8 cellular contexts compared by ENCODE assay signal in genomic region chr3:152466784-152467183, GRCh38.
A peak's percentile ranks its signal among the peaks of the same experiment; 100 is the strongest.
DNase-seq lines count a peak whose midpoint lies in the region; ATAC-seq, FAIRE-seq and TF ChIP-seq lines count a peak whose summit lies in the region.

No MANE protein-coding gene starts in this region.

- peak; percentile 77 for TF ChIP-seq CTCF in 22Rv1 (IDR thresholded peaks at IDR 0.05)
- peak; percentile 40 for TF ChIP-seq CTCF in GM10248 (IDR thresholded peaks at IDR 0.05; ENCODE audit: control extremely low read depth, extremely low read depth, low read depth, missing control alignments)
- TF ChIP-seq CTCF in IMR-90 (conservative IDR thresholded peaks at IDR 0.05; ENCODE audit: low read depth, low read length): peak; percentile 55
- peak; percentile 22 for TF ChIP-seq CTCF in kidney (IDR thresholded peaks at IDR 0.05; ENCODE audit: borderline replicate concordance, extremely low read depth, insufficient read depth)

- H3K18ac ChIP-seq in IMR-90 (ENCODE audit: low read depth, low read length): no peak overlapping the region

- no peak overlapping the region for H2AK9ac ChIP-seq in IMR-90 (replicated peaks; ENCODE audit: low read depth, low read length, poor library complexity)

- H3K27ac ChIP-seq in 22Rv1 (no peak overlapping the region), IMR-90 (ENCODE audit: insufficient read depth, low read length) (no peak overlapping the region), kidney (ENCODE audit: low read depth in 2 of 2, low read length in 2 of 2) (no peak overlapping the region), aorta (ENCODE audit: low read depth in 1 of 2, low read length in 2 of 2) (no peak overlapping the region)

- H2AFZ ChIP-seq in IMR-90 (replicated peaks; ENCODE audit: low read length, poor library complexity): no peak overlapping the region

- H4K20me1 ChIP-seq in IMR-90 (ENCODE audit: insufficient read depth, low read length): no peaks in the 10 kb centered on the region; the same call in 1 of the 2 replicates

- H3K27ac Mint-ChIP-seq in activated naive CD8-positive, alpha-beta T cell treated with anti-CD3 and anti-CD28 coated beads, Interleukin-2, amount 50 U/mL, for 24 hours: peak overlapping the region; percentile 49

- H3K4me3 ChIP-seq in IMR-90 (ENCODE audit: insufficient read depth, low read depth, low read length) (no peak overlapping the region), kidney (ENCODE audit: low read length in 2 of 2) (no peak overlapping the region), aorta (ENCODE audit: low read length in 2 of 2) (no peak overlapping the region)

- peak; percentile 21; the same call in 1 of the 2 replicates for TF ChIP-seq RAD21 in IMR-90 (IDR thresholded peaks at IDR 0.05; ENCODE audit: low read length)

- H3K14ac ChIP-seq in IMR-90 (replicated peaks; ENCODE audit: low read depth, low read length): no peak overlapping the region

- H3K9ac ChIP-seq in IMR-90 (ENCODE audit: low read depth, low read length) (no peak overlapping the region), kidney (ENCODE audit: low read length in 2 of 2) (no peak overlapping the region)

- H3K9me3 ChIP-seq in IMR-90 (ENCODE audit: control insufficient read depth, insufficient read depth, low read length) (no peaks in the 10 kb centered on the region), kidney (ENCODE audit: control insufficient read depth in 1 of 2, low read length in 2 of 2) (no peaks in the 10 kb centered on the region), aorta (ENCODE audit: control insufficient read depth, low read length) (no peaks in the 10 kb centered on the region)

- H3K56ac ChIP-seq in IMR-90 (ENCODE audit: extremely low read depth, insufficient read depth, low read length): no peak overlapping the region

- peaks cover 13% of the 10 kb centered on the region for H3K4me1 Mint-ChIP-seq in activated naive CD8-positive, alpha-beta T cell treated with anti-CD3 and anti-CD28 coated beads, Interleukin-2, amount 50 U/mL, for 24 hours

- peak overlapping the region; percentile 37 for H2BK5ac ChIP-seq in IMR-90 (ENCODE audit: low read depth, low read length, poor library complexity, severe bottlenecking)

- H3K4ac ChIP-seq in IMR-90 (ENCODE audit: low read depth, low read length): no peak overlapping the region

- H3K36me3 ChIP-seq in IMR-90 (ENCODE audit: control insufficient read depth, insufficient read depth, low read length): peaks cover 12% of the 10 kb centered on the region
- H3K36me3 ChIP-seq in kidney (ENCODE audit: control insufficient read depth in 1 of 2, insufficient read depth in 2 of 2, low read length in 2 of 2): peaks cover 8 to 9% of the 10 kb centered on the region in 2 donors
- H3K36me3 ChIP-seq in aorta (ENCODE audit: control insufficient read depth in 1 of 2, insufficient read depth in 2 of 2, low read length in 1 of 2): no peaks in the 10 kb centered on the region

- H2BK20ac ChIP-seq in IMR-90 (ENCODE audit: low read depth, low read length): no peak overlapping the region

- WGBS in IMR-90 (ENCODE audit: extremely low coverage in 2 of 2, insufficient read length in 1 of 2), 2 experiments: no CpG with 5 or more reads among the region's 7 CpGs
- 59 to 61% methylated on average over 7 of the region's 7 CpGs for WGBS in aorta, 2 donors

- H3K4me1 ChIP-seq in IMR-90 (ENCODE audit: control insufficient read depth, insufficient read depth, low read length): no peaks in the 10 kb centered on the region; the same call in 1 of the 2 replicates
- no peaks in the 10 kb centered on the region for H3K4me1 ChIP-seq in kidney (ENCODE audit: control insufficient read depth in 1 of 2, insufficient read depth in 1 of 2, low read depth in 1 of 2, low read length in 2 of 2)
- peaks cover 0 to 1% of the 10 kb centered on the region in 2 donors for H3K4me1 ChIP-seq in aorta (ENCODE audit: control insufficient read depth in 1 of 2, insufficient read depth in 2 of 2, low read length in 2 of 2)

- H3K27me3 ChIP-seq in IMR-90 (ENCODE audit: control insufficient read depth, insufficient read depth, low read length) (no peaks in the 10 kb centered on the region), aorta (ENCODE audit: control insufficient read depth in 1 of 2, insufficient read depth in 2 of 2, low read length in 1 of 2) (no peaks in the 10 kb centered on the region)

- no peak overlapping the region for H3K23ac ChIP-seq in IMR-90 (ENCODE audit: low read depth, low read length)

- FAIRE-seq in kidney (lab: Jason Lieb, UNC): no peak

- intact Hi-C loops in IMR-90 (cut with micrococcal nuclease) (no loop called here), kidney (cut with DNase I) (no loop called here), aorta (cut with DNase I) (no loop called here)

- no peak overlapping the region for H2BK120ac ChIP-seq in IMR-90 (ENCODE audit: low read depth, low read length)

- TF ChIP-seq POLR2A in IMR-90 (IDR thresholded peaks at IDR 0.05; ENCODE audit: low read depth, low read length): no peak

- no peak overlapping the region for H3K4me3 Mint-ChIP-seq in activated naive CD8-positive, alpha-beta T cell treated with anti-CD3 and anti-CD28 coated beads, Interleukin-2, amount 50 U/mL, for 24 hours

- no peaks in the 10 kb centered on the region for H3K27me3 Mint-ChIP-seq in activated naive CD8-positive, alpha-beta T cell treated with anti-CD3 and anti-CD28 coated beads, Interleukin-2, amount 50 U/mL, for 24 hours

- H4K5ac ChIP-seq in IMR-90 (ENCODE audit: low read depth, low read length): no peak overlapping the region

- no peak overlapping the region for H4K91ac ChIP-seq in IMR-90 (ENCODE audit: insufficient read depth, low read depth, low read length)

- peaks cover 21% of the 10 kb centered on the region for H3K36me3 Mint-ChIP-seq in activated naive CD8-positive, alpha-beta T cell treated with anti-CD3 and anti-CD28 coated beads, Interleukin-2, amount 50 U/mL, for 24 hours (ENCODE audit: low read depth)

- in situ Hi-C loops in IMR-90 (cut with MboI; ENCODE audit: low sequenced_read_pairs): no loop called here

- H3K9me1 ChIP-seq in IMR-90 (ENCODE audit: insufficient read depth, low read length): no peaks in the 10 kb centered on the region

- DNase-seq in GM10248 (ENCODE audit: extremely low spot score) (no peak), IMR-90 (peak; percentile 74), kidney (no peak), aorta (no peak), islet precursor cell (no peak)
- DNase-seq in activated naive CD8-positive, alpha-beta T cell treated with anti-CD3 and anti-CD28 coated beads, Interleukin-2, amount 50 U/mL, for 24 hours: no peak

- H2BK15ac ChIP-seq in IMR-90 (ENCODE audit: low read depth, low read length): no peak overlapping the region

- dilution Hi-C loops in IMR-90 (cut with HindIII; ENCODE audit: low sequenced_read_pairs, unreplicated experiment): no loop called here

- no TSS peak for BruUV-seq in IMR-90 (replicated peaks; lab: Mats Ljungman, UMichigan)

- H2AK5ac ChIP-seq in IMR-90 (ENCODE audit: low read depth, low read length): no peak overlapping the region

- no peak overlapping the region for H4K8ac ChIP-seq in IMR-90 (ENCODE audit: low read depth in 2 of 2, low read length in 2 of 2)

- CTCF ChIA-PET in GM10248 (lab: Yijun Ruan, JAX) (interaction anchor here (0.7 to 2.5 kb wide), 12 partner anchors 8 to 296 kb away, joined by 3 to 8 read pairs (median 4); no protein-coding TSS in a partner anchor), IMR-90 (lab: Yijun Ruan, JAX) (interaction anchor here (0.6 to 1.1 kb wide), 5 partner anchors 10 to 68 kb away, joined by 3 to 4 read pairs (median 3); no protein-coding TSS in a partner anchor)

- H3K79me1 ChIP-seq in IMR-90 (ENCODE audit: low read depth in 1 of 2, low read length in 2 of 2): peaks cover 0 to 15% of the 10 kb centered on the region in 2 experiments; a peak in 1 of 4 replicates

- no peaks in the 10 kb centered on the region for H3K9me3 Mint-ChIP-seq in activated naive CD8-positive, alpha-beta T cell treated with anti-CD3 and anti-CD28 coated beads, Interleukin-2, amount 50 U/mL, for 24 hours

- no peak overlapping the region for H3K4me2 ChIP-seq in IMR-90 (ENCODE audit: low read depth, low read length)

- POLR2A ChIA-PET in GM10248 (lab: Yijun Ruan, JAX) (interaction anchor here (0.6 kb wide), 1 partner anchor 24 kb away, joined by 5 read pairs; no protein-coding TSS in a partner anchor), IMR-90 (lab: Charles Lee; ENCODE audit: unreplicated experiment) (no interaction called here)

- ATAC-seq in IMR-90 (ENCODE audit: low read depth) (peak; percentile 76), aorta (ENCODE audit: low FRiP score) (peak; percentile 53), GM19324 (IDR thresholded peaks at IDR 0.05; ENCODE audit: low FRiP score, unreplicated experiment) (no peak)
- ATAC-seq in activated naive CD8-positive, alpha-beta T cell treated with anti-CD3 and anti-CD28 coated beads, Interleukin-2, amount 50 U/mL, for 24 hours: peak; percentile 41

TF ChIP-seq in IMR-90, 13 proteins besides CTCF, POLR2A, EP300 and RAD21:
- TF ChIP-seq FOS (IDR thresholded peaks at IDR 0.05; ENCODE audit: low read depth, low read length): no peak
- TF ChIP-seq SMC3 (IDR thresholded peaks at IDR 0.05; ENCODE audit: low read depth, low read length): peak; percentile 16; the same call in 1 of the 2 replicates
- no peak for TF ChIP-seq RFX5 (IDR thresholded peaks at IDR 0.05; ENCODE audit: low read depth, low read length)
- peak; percentile 84 for TF ChIP-seq CEBPB (IDR thresholded peaks at IDR 0.05; ENCODE audit: low read depth, low read length)
- no peak for TF ChIP-seq USF2 (IDR thresholded peaks at IDR 0.05; ENCODE audit: low read depth, low read length)

Comparison
In these comparisons a context has a peak if more than half of its experiments do, and no peak if none do; other contexts are left out.
1. CTCF ChIP-seq: peak in every context shown above with its lines; median percentile 77 in 22Rv1; 55 in IMR-90; 40 in GM10248; 22 in kidney.